8 cellular contexts compared by ENCODE assay signal in the genomic region with DNA sequence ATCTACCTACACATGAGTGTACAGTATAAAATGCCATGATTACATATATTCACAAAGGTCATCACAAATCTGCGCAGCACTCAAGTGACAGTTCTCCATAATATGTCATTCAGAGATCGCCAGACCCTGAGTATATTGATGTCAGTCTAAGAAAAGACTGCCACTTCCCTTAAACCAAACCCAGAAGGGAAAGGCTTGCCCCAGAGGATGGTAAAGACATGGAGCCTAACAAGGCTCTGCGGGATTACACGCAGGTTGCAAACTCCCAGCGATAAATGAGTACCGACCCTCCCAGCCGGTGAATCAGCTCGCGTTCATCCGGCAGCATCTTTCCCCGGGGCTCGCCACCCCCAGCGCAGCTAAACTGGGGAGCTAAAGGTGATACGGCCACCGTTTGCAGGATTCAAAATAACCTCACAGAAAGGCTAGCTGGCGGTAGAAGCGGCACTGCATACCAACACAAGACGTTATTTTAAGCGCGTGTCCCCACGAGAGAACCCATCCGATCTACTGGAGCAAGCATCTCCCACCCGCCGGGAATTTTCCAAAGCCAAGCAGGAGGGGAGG. TPM values are rescaled to one million over a fixed set of nuclear protein-coding genes. Genes with fewer than 3 reads are reported as not detected.
DNase-seq lines count a peak whose midpoint lies in the region; ATAC-seq and TF ChIP-seq lines count a peak whose summit lies in the region.

No MANE protein-coding gene starts in this region.

- ATAC-seq in HG02571 (IDR thresholded peaks at IDR 0.05; ENCODE audit: unreplicated experiment), result peak; percentile 5
- ATAC-seq in RWPE2 (ENCODE audit: low read depth), result peak; percentile 36
- peak; percentile 20 to 29 for ATAC-seq in left cardiac atrium

- H3K4me3 Mint-ChIP-seq in activated naive CD8-positive, alpha-beta T cell treated with anti-CD3 and anti-CD28 coated beads for 36 hours, result peak overlapping the region; percentile 90

- intact Hi-C loops in left cardiac atrium (cut with DNase I), result loop anchor here in 1 of 2 donors (10.0 kb wide), 1 partner anchor 133 kb away; no protein-coding TSS in a partner anchor
- intact Hi-C loops in posterior cingulate gyrus (cut with DNase I), result loop anchor here (5.0 kb wide), 2 partner anchors 39 to 149 kb away; a partner anchor contains a TSS

- H3K4me3 ChIP-seq in RWPE2 (ENCODE audit: severe bottlenecking), result peak overlapping the region; percentile 77

- DNase-seq in Daoy (ENCODE audit: low read depth) (peak; percentile 81), RWPE2 (ENCODE audit: low spot score) (no peak), left cardiac atrium (peak; percentile 32), posterior cingulate gyrus (peak in 9 of 10 donors; percentile 19 to 89 (median 48)), NCI-H226 (no peak), DMS79 treated with DMSO at 0.1 percent for 48 hours (lab: John Stamatoyannopoulos, UW) (no peak)
- peak; percentile 38 for DNase-seq in activated naive CD8-positive, alpha-beta T cell treated with anti-CD3 and anti-CD28 coated beads for 36 hours

- no peaks in the 10 kb centered on the region for H3K9me3 ChIP-seq in RWPE2 (ENCODE audit: severe bottlenecking)

- no peaks in the 10 kb centered on the region for H3K27me3 ChIP-seq in RWPE2 (ENCODE audit: insufficient read depth, poor library complexity, severe bottlenecking)

- H3K4me1 ChIP-seq in RWPE2 (ENCODE audit: insufficient read depth, poor library complexity, severe bottlenecking), result peaks cover 16% of the 10 kb centered on the region

- H3K4me1 Mint-ChIP-seq in activated naive CD8-positive, alpha-beta T cell treated with anti-CD3 and anti-CD28 coated beads for 36 hours, result peaks cover 23% of the 10 kb centered on the region

- H3K9me3 Mint-ChIP-seq in activated naive CD8-positive, alpha-beta T cell treated with anti-CD3 and anti-CD28 coated beads for 36 hours, result no peaks in the 10 kb centered on the region

- TF ChIP-seq CTCF in RWPE2 (IDR thresholded peaks at IDR 0.05; ENCODE audit: poor library complexity, severe bottlenecking), result no peak

- peak overlapping the region; percentile 28 for H3K27ac ChIP-seq in RWPE2 (ENCODE audit: poor library complexity, severe bottlenecking)

- H3K36me3 ChIP-seq in RWPE2 (ENCODE audit: low read depth), result no peaks in the 10 kb centered on the region

- H3K27me3 Mint-ChIP-seq in activated naive CD8-positive, alpha-beta T cell treated with anti-CD3 and anti-CD28 coated beads for 36 hours, result peaks cover 8% of the 10 kb centered on the region

- H3K36me3 Mint-ChIP-seq in activated naive CD8-positive, alpha-beta T cell treated with anti-CD3 and anti-CD28 coated beads for 36 hours, result no peaks in the 10 kb centered on the region

- peak overlapping the region; percentile 78 for H3K27ac Mint-ChIP-seq in activated naive CD8-positive, alpha-beta T cell treated with anti-CD3 and anti-CD28 coated beads for 36 hours

RNA-seq across cellular contexts. Expression of a gene that starts 0.7 kb away (rescaled TPM):
- 57.4 and 60.8 TPM in 2 replicates for total RNA-seq in Daoy (2014; rRNA removed; shearing (Covaris generic))
- 10 to 100 TPM; 15.8 to 18.1 TPM for total RNA-seq in activated naive CD8-positive, alpha-beta T cell treated with anti-CD3 and anti-CD28 coated beads for 36 hours
- total RNA-seq in left cardiac atrium, result 10 to 100 TPM; 18.1 to 19.4 TPM

RNA-seq across cellular contexts. Expression of a gene that starts 40.8 kb away (rescaled TPM):
- total RNA-seq in Daoy (2014; rRNA removed; shearing (Covaris generic)), result 372 and 409 TPM in 2 replicates
- 100 to 1,000 TPM; 186 to 190 TPM for total RNA-seq in activated naive CD8-positive, alpha-beta T cell treated with anti-CD3 and anti-CD28 coated beads for 36 hours
- 100 to 1,000 TPM; 138 to 153 TPM for total RNA-seq in left cardiac atrium

Comparison
In these comparisons a context has a peak if more than half of its experiments do, and no peak if none do; other contexts are left out.
1. DNase-seq: peak in Daoy (single experiment), activated naive CD8-positive, alpha-beta T cell treated with anti-CD3 and anti-CD28 coated beads for 36 hours (single experiment), left cardiac atrium (single experiment) and posterior cingulate gyrus (9 of 10); none in RWPE2 (single experiment), NCI-H226 (single experiment) and DMS79 treated with DMSO at 0.1 percent for 48 hours (single experiment).
2. Peak in every context shown above with its lines, with median percentiles within 50 percentile points of each other: ATAC-seq.